ENCODE assay signal across 6 cellular contexts in the genomic region with DNA sequence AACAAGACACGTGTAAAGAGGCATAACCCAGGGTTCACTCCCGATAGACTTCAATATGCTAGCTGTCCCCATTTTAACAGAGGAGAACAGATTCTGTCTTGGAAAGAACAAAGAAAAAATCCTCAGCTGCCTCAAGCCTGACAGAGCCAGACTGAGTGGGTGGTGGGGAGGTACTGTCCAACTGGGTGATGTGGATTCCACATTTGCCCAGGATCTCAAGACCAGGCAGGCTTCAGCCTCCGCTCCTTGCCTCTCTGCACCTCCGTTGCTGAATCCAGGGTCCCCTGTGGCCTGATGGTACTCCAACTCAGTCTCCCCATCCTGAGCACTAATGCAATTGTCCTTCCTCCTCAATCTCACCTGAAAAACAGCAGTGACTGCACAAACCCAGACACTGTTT.
"Had no signal": no experiment of that assay in that cellular context is flagged by ENCODE, and none has a peak within 500 bp of the region (broad histone marks: within the 10 kb centered on the region; RNA-seq: fewer than 3 reads in every experiment).

No MANE protein-coding gene starts in this region.

- DNase-seq: H7, HFFc6 had no signal

- H3K4me1 Mint-ChIP-seq: GM23338, IgD-negative memory B cell had no signal

- FAIRE-seq: HepG2 had no signal

- H3K4me3 Mint-ChIP-seq: GM23338, HFFc6, IgD-negative memory B cell had no signal

- H3K27ac Mint-ChIP-seq: GM23338, HFFc6, IgD-negative memory B cell had no signal

- ATAC-seq: GM23338, HCT116, HepG2 had no signal
